In the genomic region with DNA sequence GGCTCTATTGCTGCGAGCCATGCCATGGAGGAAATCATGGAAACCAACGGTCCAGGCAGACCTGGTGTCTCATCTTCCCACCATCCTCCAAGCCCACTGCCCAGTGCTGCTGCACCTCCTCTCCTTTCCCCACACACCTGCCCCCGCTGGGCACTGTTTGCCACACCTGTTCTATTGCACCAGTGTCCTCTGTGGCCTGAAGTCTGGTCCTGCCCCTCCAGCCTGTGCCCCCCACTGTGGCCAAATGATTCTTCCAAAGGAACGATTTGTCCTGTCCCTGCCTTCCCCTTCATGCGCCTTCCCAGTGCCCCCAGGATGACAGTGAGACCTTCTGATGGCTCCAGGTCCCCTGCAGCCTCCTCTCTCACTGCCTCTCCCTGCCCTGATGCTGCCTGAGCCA, we compare ENCODE assay signal across 28 cellular contexts.
A peak's percentile ranks its signal among the peaks of the same experiment; 100 is the strongest.
DNase-seq lines count a peak whose midpoint lies in the region; ATAC-seq, FAIRE-seq and TF ChIP-seq lines count a peak whose summit lies in the region.
"Had no signal": no experiment of that assay in that cellular context is flagged by ENCODE, and none has a peak within 500 bp of the region (broad histone marks: within the 10 kb centered on the region; RNA-seq: fewer than 3 reads in every experiment).

No MANE protein-coding gene starts in this region.

- TF ChIP-seq RAD21 in H1 (IDR thresholded peaks at IDR 0.05 in 1 of 2, conservative IDR thresholded peaks at IDR 0.05 in 1 of 2; ENCODE audit: low read depth in 2 of 2, low read length in 2 of 2) = no peak

- H4K8ac ChIP-seq in H1 (ENCODE audit: extremely low read depth, insufficient read depth, low read length) = peak overlapping the region; percentile 89; the same call in 1 of the 2 replicates

- TF ChIP-seq CTCF in H1 (IDR thresholded peaks at IDR 0.05; ENCODE audit: control extremely low read depth in 1 of 3, insufficient read depth in 1 of 3, low read depth in 1 of 3, low read length in 3 of 3) = no peak
- TF ChIP-seq CTCF in lung (IDR thresholded peaks at IDR 0.05; ENCODE audit: control extremely low read depth, extremely low read depth) = no peak
- no peak for TF ChIP-seq CTCF in progenitor cell of endocrine pancreas (IDR thresholded peaks at IDR 0.05; ENCODE audit: unreplicated experiment)

- H3K23ac ChIP-seq in H1 (ENCODE audit: insufficient read length) = no peak overlapping the region

- H2BK12ac ChIP-seq in H1 (ENCODE audit: low read depth, low read length) = no peak overlapping the region

- H3K4ac ChIP-seq in H1 (replicated peaks; ENCODE audit: insufficient read length, low read depth, low read length) = no peak overlapping the region

- no peak for TF ChIP-seq POLR2A in H1 (IDR thresholded peaks at IDR 0.05; ENCODE audit: control extremely low read depth in 1 of 2, low read depth in 2 of 2, low read length in 2 of 2)

- H2BK15ac ChIP-seq in H1 (ENCODE audit: low read length) = no peak overlapping the region

- H3K9ac ChIP-seq in NT2/D1 (ENCODE audit: insufficient read length, low read depth) (peak overlapping the region; percentile 27), H1 (replicated peaks in 1 of 4; ENCODE audit: extremely low read depth in 1 of 4, low read depth in 3 of 4, low read length in 3 of 4) (no peak overlapping the region)
- H3K9ac ChIP-seq: BLaER1 had no signal

- no peak for FAIRE-seq in H1 (lab: Jason Lieb, UNC)
- FAIRE-seq: A204.1, GM12878, GM12892, GM18507 had no signal

- H2BK5ac ChIP-seq in H1 (ENCODE audit: low read depth, low read length) = no peak overlapping the region

- H3K14ac ChIP-seq in H1 (ENCODE audit: insufficient read length) = no peak overlapping the region

- H3K4me1 Mint-ChIP-seq in progenitor cell of endocrine pancreas (ENCODE audit: low read depth) = peaks cover 11% of the 10 kb centered on the region
- H3K4me1 Mint-ChIP-seq in activated naive CD8-positive, alpha-beta T cell treated with anti-CD3 and anti-CD28 coated beads for 36 hours = no peaks in the 10 kb centered on the region
- H3K4me1 Mint-ChIP-seq: CD4-positive, CD25-positive, alpha-beta regulatory T cell; CD8-positive, alpha-beta memory T cell had no signal

- H4K5ac ChIP-seq in H1 (ENCODE audit: insufficient read length, low read depth, low read length) = no peak overlapping the region

- peak overlapping the region; percentile 33 for H3K27ac Mint-ChIP-seq in progenitor cell of endocrine pancreas
- no peak overlapping the region for H3K27ac Mint-ChIP-seq in activated naive CD8-positive, alpha-beta T cell treated with anti-CD3 and anti-CD28 coated beads for 36 hours
- H3K27ac Mint-ChIP-seq: CD4-positive, alpha-beta memory T cell; CD8-positive, alpha-beta memory T cell had no signal

- H4K20me1 ChIP-seq in H1 (replicated peaks in 1 of 2; ENCODE audit: control insufficient read depth in 1 of 2, insufficient read depth in 2 of 2, low read length in 2 of 2) = peaks cover 0 to 2% of the 10 kb centered on the region in 2 experiments
- H4K20me1 ChIP-seq: BLaER1 had no signal

- H3K79me2 ChIP-seq in H1 (ENCODE audit: control insufficient read depth in 1 of 2, insufficient read depth in 2 of 2, low read length in 2 of 2) = no peaks in the 10 kb centered on the region

- H3K36me3 Mint-ChIP-seq in progenitor cell of endocrine pancreas (ENCODE audit: insufficient read depth) = no peaks in the 10 kb centered on the region
- H3K36me3 Mint-ChIP-seq in activated naive CD8-positive, alpha-beta T cell treated with anti-CD3 and anti-CD28 coated beads for 36 hours = no peaks in the 10 kb centered on the region
- H3K36me3 Mint-ChIP-seq: CD14-positive monocyte; CD4-positive, alpha-beta memory T cell; CD4-positive, CD25-positive, alpha-beta regulatory T cell; CD8-positive, alpha-beta memory T cell had no signal

- CTCF ChIA-PET in H1 (lab: Charles Lee; ENCODE audit: partially characterized antibody) = no interaction called here

- H3K4me1 ChIP-seq in NT2/D1 (ENCODE audit: insufficient read depth, insufficient read length) = no peaks in the 10 kb centered on the region
- H3K4me1 ChIP-seq in H1 (replicated peaks in 1 of 4; ENCODE audit: control insufficient read depth in 3 of 4, insufficient read depth in 4 of 4, low read length in 3 of 4) = no peaks in the 10 kb centered on the region
- no peaks in the 10 kb centered on the region for H3K4me1 ChIP-seq in lung (ENCODE audit: control insufficient read depth in 2 of 2, insufficient read depth in 2 of 2, low read length in 2 of 2)
- H3K4me1 ChIP-seq: BE2C, BLaER1 had no signal

- H3K27ac ChIP-seq in H1 (ENCODE audit: low read depth, low read length) = no peak overlapping the region
- no peak overlapping the region for H3K27ac ChIP-seq in lung (ENCODE audit: low read depth in 1 of 2, low read length in 1 of 2)
- H3K27ac ChIP-seq: BLaER1 had no signal

- H3K9me3 Mint-ChIP-seq in progenitor cell of endocrine pancreas (ENCODE audit: low read depth) = peaks cover 11% of the 10 kb centered on the region
- H3K9me3 Mint-ChIP-seq in activated naive CD8-positive, alpha-beta T cell treated with anti-CD3 and anti-CD28 coated beads for 36 hours = peaks cover 8% of the 10 kb centered on the region

- H3K27me3 ChIP-seq in NT2/D1 (ENCODE audit: insufficient read depth, insufficient read length) (no peaks in the 10 kb centered on the region), H1 (replicated peaks in 1 of 4; ENCODE audit: control insufficient read depth in 3 of 4, extremely low read depth in 1 of 4, insufficient read depth in 3 of 4, low read length in 3 of 4) (no peaks in the 10 kb centered on the region), lung (ENCODE audit: control insufficient read depth, insufficient read depth) (no peaks in the 10 kb centered on the region)
- H3K27me3 ChIP-seq: BE2C, BLaER1 had no signal

- H3K36me3 ChIP-seq in NT2/D1 (ENCODE audit: insufficient read depth, insufficient read length, low read length) (no peaks in the 10 kb centered on the region), H1 (ENCODE audit: control insufficient read depth in 2 of 4, insufficient read depth in 4 of 4, low read length in 3 of 4) (no peaks in the 10 kb centered on the region), lung (ENCODE audit: control insufficient read depth in 2 of 2, insufficient read depth in 2 of 2, low read length in 2 of 2) (no peaks in the 10 kb centered on the region)
- H3K36me3 ChIP-seq: BE2C, BLaER1 had no signal

- H3K4me3 Mint-ChIP-seq in progenitor cell of endocrine pancreas (ENCODE audit: low read depth) = no peak overlapping the region
- no peak overlapping the region for H3K4me3 Mint-ChIP-seq in activated naive CD8-positive, alpha-beta T cell treated with anti-CD3 and anti-CD28 coated beads for 36 hours
- H3K4me3 Mint-ChIP-seq: CD4-positive, alpha-beta memory T cell; CD4-positive, CD25-positive, alpha-beta regulatory T cell; CD8-positive, alpha-beta memory T cell had no signal

- DNase-seq in NT2/D1 (ENCODE audit: low read depth, low spot score) (no peak), H1 (ENCODE audit: low read depth in 1 of 2, low spot score in 2 of 2) (no peak), lung (ENCODE audit: low spot score) (peak; percentile 19), progenitor cell of endocrine pancreas (ENCODE audit: low spot score, unreplicated experiment) (no peak), MV-4-11 (lab: John Stamatoyannopoulos, UW) (no peak)
- DNase-seq in activated naive CD8-positive, alpha-beta T cell treated with anti-CD3 and anti-CD28 coated beads for 36 hours = no peak
- no peak for DNase-seq in stimulated activated CD4-positive, alpha-beta T cell treated with anti-CD3 and anti-CD28 coated beads, Interleukin-12 subunit alpha, Interleukin-12 subunit beta, amount 100 ng/mL, for 4 hours
- DNase-seq: 8988T; ACHN; BE2C; C1 segment of cervical spinal cord; CD4-positive, alpha-beta memory T cell; CD4-positive, CD25-positive, alpha-beta regulatory T cell; CD8-positive, alpha-beta memory T cell; COR-L47; DMS 273 treated with DMSO at 0.1 percent for 48 hours; DMS153; DMS53; DMS79; DND-41; EL; GDM1 had no signal

- no peak overlapping the region for H2BK120ac ChIP-seq in H1 (replicated peaks; ENCODE audit: low read depth, low read length)

- H2AFZ ChIP-seq in H1 (ENCODE audit: low read length) = no peak overlapping the region

- H3K27me3 Mint-ChIP-seq in progenitor cell of endocrine pancreas = peaks cover 17% of the 10 kb centered on the region
- H3K27me3 Mint-ChIP-seq in activated naive CD8-positive, alpha-beta T cell treated with anti-CD3 and anti-CD28 coated beads for 36 hours = peaks cover 40% of the 10 kb centered on the region
- H3K27me3 Mint-ChIP-seq: CD4-positive, CD25-positive, alpha-beta regulatory T cell had no signal

- no peaks in the 10 kb centered on the region for H3K79me1 ChIP-seq in H1 (ENCODE audit: low read depth, low read length)

- no peaks in the 10 kb centered on the region for H3K23me2 ChIP-seq in H1 (ENCODE audit: low read depth, low read length)

- POLR2A ChIA-PET in H1 (lab: Charles Lee; ENCODE audit: partially characterized antibody) = no interaction called here

- H3K4me3 ChIP-seq in NT2/D1 (ENCODE audit: insufficient read length, low read depth) = no peak overlapping the region
- H3K4me3 ChIP-seq in H1 (ENCODE audit: extremely low read depth in 1 of 4, insufficient read depth in 2 of 4, low read depth in 3 of 4, low read length in 4 of 4) = no peak overlapping the region
- H3K4me3 ChIP-seq in lung = no peak overlapping the region
- H3K4me3 ChIP-seq: BLaER1, GM12878 had no signal

- no peak overlapping the region for H2BK20ac ChIP-seq in H1 (ENCODE audit: low read length)

- TF ChIP-seq EP300 in H1 (IDR thresholded peaks at IDR 0.05; ENCODE audit: borderline replicate concordance in 1 of 2, low read depth in 2 of 2, low read length in 2 of 2) = no peak

- no peak overlapping the region for H3K56ac ChIP-seq in H1 (replicated peaks; ENCODE audit: insufficient read length, low read depth, low read length)

- no peak overlapping the region for H2AK5ac ChIP-seq in H1 (ENCODE audit: low read depth, low read length)

- no peak overlapping the region for H3K4me2 ChIP-seq in H1 (ENCODE audit: insufficient read depth in 1 of 2, low read depth in 2 of 2, low read length in 2 of 2)
- H3K4me2 ChIP-seq: BLaER1 had no signal

- H3K9me3 ChIP-seq in NT2/D1 (ENCODE audit: insufficient read depth, low read length) (peaks cover 4% of the 10 kb centered on the region; the same call in 1 of the 2 replicates), H1 (ENCODE audit: insufficient read depth in 2 of 2, low read depth in 1 of 2, low read length in 1 of 2) (peaks cover 2 to 8% of the 10 kb centered on the region in 2 experiments; a peak in 2 of 4 replicates), lung (ENCODE audit: control insufficient read depth in 2 of 2, insufficient read depth in 1 of 2, low read length in 1 of 2) (peaks cover 0 to 7% of the 10 kb centered on the region in 2 donors)
- H3K9me3 ChIP-seq: BE2C had no signal

- no peak overlapping the region for H4K91ac ChIP-seq in H1 (replicated peaks; ENCODE audit: insufficient read length, low read length)

- H3K18ac ChIP-seq in H1 (ENCODE audit: extremely low read depth, low read length) = no peak overlapping the region

- no peak for ATAC-seq in lung (ENCODE audit: insufficient read depth, low FRiP score)
- ATAC-seq: GM12878 had no signal

- WGBS in H1 (ENCODE audit: extremely low coverage in 1 of 2, insufficient coverage in 1 of 2, insufficient read length in 1 of 2, insufficient replicate concordance in 2 of 2, low coverage in 1 of 2, low lambda C conversion rate in 2 of 2, missing lambda C conversion rate in 1 of 2), 2 experiments = 89% methylated on average over 5 of the region's 5 CpGs; no CpG with 5 or more reads in 1 of the 2 experiments
- 82 to 91% methylated on average over 5 of the region's 5 CpGs for WGBS in lung, 2 donors
